ENCODE assay signal across 1 cellular context in the genomic region with DNA sequence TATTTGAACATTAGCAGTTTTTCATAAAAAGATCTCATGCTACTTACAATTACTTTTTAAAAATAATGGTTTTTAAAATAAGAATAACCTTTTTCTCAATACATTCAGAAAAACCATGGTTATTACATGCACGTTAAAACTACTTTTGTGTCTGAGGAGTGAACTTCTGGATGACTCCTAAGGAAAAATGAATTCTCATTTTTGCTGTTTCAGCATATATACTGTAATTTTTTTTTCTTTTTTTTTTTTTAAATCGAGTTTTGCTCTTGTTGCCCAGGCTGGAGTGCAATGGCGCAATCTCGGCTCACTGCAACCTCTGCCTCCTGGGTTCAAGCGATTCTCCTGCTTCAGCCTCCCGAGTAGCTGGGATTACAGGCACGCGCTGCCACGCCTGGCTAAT. TPM values are rescaled to one million over a fixed set of nuclear protein-coding genes. Genes with fewer than 3 reads are reported as not detected.
"Had no signal": no experiment of that assay in that cellular context is flagged by ENCODE, and none has a peak within 500 bp of the region (broad histone marks: within the 10 kb centered on the region; RNA-seq: fewer than 3 reads in every experiment).

No MANE protein-coding gene starts in this region.

RNA-seq across cellular contexts. Expression of gene S1PR1, which starts 29.5 kb away (rescaled TPM):
- total RNA-seq: NCI-H460 had no signal
